8 cellular contexts compared by ENCODE assay signal in genomic region chr1:225480825-225481434, GRCh38. TPM values are rescaled to one million over a fixed set of nuclear protein-coding genes. Genes with fewer than 3 reads are reported as not detected.
DNase-seq lines count a peak whose midpoint lies in the region; ATAC-seq lines count a peak whose summit lies in the region.

No MANE protein-coding gene starts in this region.

- no peaks in the 10 kb centered on the region for H3K27me3 Mint-ChIP-seq in activated naive CD4-positive, alpha-beta T cell treated with anti-CD3 and anti-CD28 coated beads for 36 hours (ENCODE audit: low read depth)

- no peak overlapping the region for H3K27ac Mint-ChIP-seq in activated naive CD4-positive, alpha-beta T cell treated with anti-CD3 and anti-CD28 coated beads for 36 hours

- H3K9me3 Mint-ChIP-seq in activated naive CD4-positive, alpha-beta T cell treated with anti-CD3 and anti-CD28 coated beads for 36 hours: no peaks in the 10 kb centered on the region

- no peak overlapping the region for H3K27ac ChIP-seq in iPS DF 6.9 (ENCODE audit: low read length)

- peaks cover 22% of the 10 kb centered on the region for H3K4me1 Mint-ChIP-seq in activated naive CD4-positive, alpha-beta T cell treated with anti-CD3 and anti-CD28 coated beads for 36 hours (ENCODE audit: low read depth)

- intact Hi-C loops in activated naive CD4-positive, alpha-beta T cell treated with anti-CD3 and anti-CD28 coated beads for 36 hours (cut with micrococcal nuclease): no loop called here

- ATAC-seq in GM19395 (IDR thresholded peaks at IDR 0.05; ENCODE audit: unreplicated experiment): peak; percentile 86
- peak; percentile 80 for ATAC-seq in HG03439 (IDR thresholded peaks at IDR 0.05; ENCODE audit: unreplicated experiment)
- no peak for ATAC-seq in HG03139 (IDR thresholded peaks at IDR 0.05; ENCODE audit: unreplicated experiment)

- H3K4me3 ChIP-seq in iPS DF 6.9 (ENCODE audit: low read length): no peak overlapping the region

- peak; percentile 85 for DNase-seq in D341Med (ENCODE audit: low spot score)
- DNase-seq in NCI-H748 (lab: John Stamatoyannopoulos, UW; ENCODE audit: unreplicated experiment): peak; percentile 92
- peak; percentile 80 for DNase-seq in activated naive CD4-positive, alpha-beta T cell treated with anti-CD3 and anti-CD28 coated beads for 36 hours
- peak; percentile 63 for DNase-seq in iPS DF 6.9 (ENCODE audit: low read depth, low spot score)
- DNase-seq in stimulated activated CD8-positive, alpha-beta memory T cell treated with anti-CD3 and anti-CD28 coated beads, Interleukin-4, amount 100 ng/mL, for 48 hours: peak; percentile 76

- no peaks in the 10 kb centered on the region for H3K27me3 ChIP-seq in iPS DF 6.9 (ENCODE audit: control insufficient read depth, insufficient read depth, low read length)

- no peak overlapping the region for H3K4me3 Mint-ChIP-seq in activated naive CD4-positive, alpha-beta T cell treated with anti-CD3 and anti-CD28 coated beads for 36 hours

- no CpG with 5 or more reads among the region's 6 CpGs for WGBS in iPS DF 6.9 (ENCODE audit: insufficient coverage, insufficient read length)

- H3K36me3 Mint-ChIP-seq in activated naive CD4-positive, alpha-beta T cell treated with anti-CD3 and anti-CD28 coated beads for 36 hours (ENCODE audit: low read depth): no peaks in the 10 kb centered on the region

- CTCF ChIA-PET in activated naive CD4-positive, alpha-beta T cell treated with anti-CD3 and anti-CD28 coated beads for 36 hours (lab: Charles Lee): interaction anchor here (0.8 to 2.4 kb wide), 18 partner anchors 11 to 645 kb away, joined by 3 to 12 read pairs (median 4); partner anchors contain the start of gene SRP9

- H3K36me3 ChIP-seq in iPS DF 6.9 (ENCODE audit: control insufficient read depth, insufficient read depth, low read length): no peaks in the 10 kb centered on the region

- H3K9me3 ChIP-seq in iPS DF 6.9 (ENCODE audit: control insufficient read depth, insufficient read depth, low read length): no peaks in the 10 kb centered on the region

- H3K4me1 ChIP-seq in iPS DF 6.9 (ENCODE audit: control insufficient read depth, insufficient read depth, low read length): peaks cover 3% of the 10 kb centered on the region; the same call in 1 of the 2 replicates

RNA-seq across cellular contexts. Expression of gene LBR, which starts 53.1 kb away (rescaled TPM):
- total RNA-seq in activated naive CD4-positive, alpha-beta T cell treated with anti-CD3 and anti-CD28 coated beads for 36 hours: 100 to 1,000 TPM; 132 to 138 TPM
